Comparison of ENCODE assay signal across 20 cellular contexts in genomic region chr9:16347886-16348285, GRCh38.
"Had no signal": no experiment of that assay in that cellular context is flagged by ENCODE, and none has a peak within 500 bp of the region (broad histone marks: within the 10 kb centered on the region; RNA-seq: fewer than 3 reads in every experiment).

No MANE protein-coding gene starts in this region.

- H3K36me3 ChIP-seq: esophagus muscularis mucosa, gastroesophageal sphincter, heart left ventricle, lower lobe of right lung had no signal

- H3K4me1 ChIP-seq: lower lobe of right lung had no signal

- DNase-seq: dermis blood vessel endothelial cell; dorsolateral prefrontal cortex; effector CD4-positive, alpha-beta T cell; effector memory CD4-positive, alpha-beta T cell; foreskin keratinocyte; heart left ventricle; hypothalamus; immature natural killer cell; islet precursor cell; kidney; kidney glomerular epithelial cell; left colon; left ventricle myocardium superior; lower lobe of right lung; mucosa of descending colon had no signal

- H3K4me3 ChIP-seq: coronary artery, dorsolateral prefrontal cortex, esophagus muscularis mucosa, gastroesophageal sphincter, heart left ventricle, hepatocyte, lower lobe of right lung, mucosa of descending colon had no signal

- H3K4me2 ChIP-seq: hepatocyte had no signal

- H3K27me3 ChIP-seq: esophagus muscularis mucosa, foreskin keratinocyte, gastroesophageal sphincter, heart left ventricle, hepatocyte had no signal

- H2AFZ ChIP-seq: hepatocyte had no signal

- H3K27ac ChIP-seq: coronary artery, dorsolateral prefrontal cortex, esophagus muscularis mucosa, foreskin keratinocyte, gastroesophageal sphincter, heart left ventricle, hepatocyte, lower lobe of right lung had no signal

- H3K9me3 ChIP-seq: esophagus muscularis mucosa, gastroesophageal sphincter, heart left ventricle, lower lobe of right lung, mucosa of descending colon had no signal

- ATAC-seq: foreskin keratinocyte, gastroesophageal sphincter, left colon, left lobe of liver, lower lobe of right lung, mucosa of descending colon had no signal
